ENCODE assay signal across 29 cellular contexts in genomic region chr15:80689297-80689696, GRCh38.
"Had no signal": no experiment of that assay in that cellular context is flagged by ENCODE, and none has a peak within 500 bp of the region (broad histone marks: within the 10 kb centered on the region; RNA-seq: fewer than 3 reads in every experiment).

No MANE protein-coding gene starts in this region.

- H3K36me3 Mint-ChIP-seq: immature natural killer cell, mesothelial cell of epicardium, naive B cell had no signal

- H3K27me3 ChIP-seq: colonic mucosa, esophagus squamous epithelium, gastrocnemius medialis, left lung had no signal

- H3K4me1 ChIP-seq: colonic mucosa, gastrocnemius medialis had no signal

- H3K9me3 Mint-ChIP-seq: dendritic cell treated with granulocyte-macrophage colony-stimulating factor and Interleukin-4, amounts not matched to agents 40 ng/mL and 50 ng/mL, for 4 days; effector memory CD8-positive, alpha-beta T cell; endodermal cell; immature natural killer cell; mesothelial cell of epicardium; naive B cell had no signal

- H3K36me3 ChIP-seq: colonic mucosa, esophagus squamous epithelium, gastrocnemius medialis, heart right ventricle, left lung, lower lobe of right lung had no signal

- DNase-seq: colonic mucosa; cortex of kidney; effector CD8-positive, alpha-beta T cell; effector memory CD8-positive, alpha-beta T cell; endodermal cell; erythroblast; esophagus squamous epithelium; foreskin fibroblast; foreskin melanocyte; gastrocnemius medialis; glutamatergic neuron; head of caudate nucleus; heart right ventricle; hypothalamus; immature natural killer cell; left cardiac atrium; left lung; left ventricle myocardium superior; lower lobe of right lung; mesenchymal stem cell; mucosa of descending colon; naive B cell had no signal

- H3K9me3 ChIP-seq: colonic mucosa, esophagus squamous epithelium, gastrocnemius medialis, heart right ventricle, left lung, lower lobe of right lung, mucosa of descending colon had no signal

- ATAC-seq: effector memory CD8-positive, alpha-beta T cell; esophagus mucosa; gastrocnemius medialis; heart right ventricle; left cardiac atrium; left lung; left ventricle myocardium superior; lower lobe of right lung; mucosa of descending colon had no signal

- H3K4me3 ChIP-seq: colonic mucosa, esophagus squamous epithelium, gastrocnemius medialis, heart right ventricle, left lung, lower lobe of right lung, mucosa of descending colon had no signal

- H3K27ac ChIP-seq: colonic mucosa, epithelial cell of prostate, esophagus squamous epithelium, gastrocnemius medialis, heart right ventricle, left lung, lower lobe of right lung had no signal

- FAIRE-seq: endometrium, islet of Langerhans, keratinocyte had no signal

- H3K4me3 Mint-ChIP-seq: dendritic cell treated with granulocyte-macrophage colony-stimulating factor and Interleukin-4, amounts not matched to agents 40 ng/mL and 50 ng/mL, for 4 days; effector memory CD8-positive, alpha-beta T cell; endodermal cell; immature natural killer cell; mesothelial cell of epicardium; naive B cell had no signal

- H3K27ac Mint-ChIP-seq: dendritic cell treated with granulocyte-macrophage colony-stimulating factor and Interleukin-4, amounts not matched to agents 40 ng/mL and 50 ng/mL, for 4 days; effector memory CD8-positive, alpha-beta T cell; endodermal cell; immature natural killer cell; mesothelial cell of epicardium; naive B cell had no signal
